ENCODE assay signal across 22 cellular contexts in genomic region chr16:68350951-68351350, GRCh38.
"Had no signal": no experiment of that assay in that cellular context is flagged by ENCODE, and none has a peak within 500 bp of the region (broad histone marks: within the 10 kb centered on the region; RNA-seq: fewer than 3 reads in every experiment).

No MANE protein-coding gene starts in this region.

- H3K9ac ChIP-seq: KMS-11 had no signal

- H3K27ac Mint-ChIP-seq: IgD-negative memory B cell; T-cell; T-helper 1 cell treated with Interleukin-12 subunit alpha and Interleukin-12 subunit beta and Interleukin-4 antibody, amounts not matched to agents 30 μg/mL and 1 μg/mL, for 36 hours had no signal

- H3K4me3 Mint-ChIP-seq: IgD-negative memory B cell; T-cell; T-helper 1 cell treated with Interleukin-12 subunit alpha and Interleukin-12 subunit beta and Interleukin-4 antibody, amounts not matched to agents 30 μg/mL and 1 μg/mL, for 36 hours had no signal

- H3K9me3 Mint-ChIP-seq: IgD-negative memory B cell; T-cell; T-helper 1 cell treated with Interleukin-12 subunit alpha and Interleukin-12 subunit beta and Interleukin-4 antibody, amounts not matched to agents 30 μg/mL and 1 μg/mL, for 36 hours had no signal

- H3K4me2 ChIP-seq: KMS-11 had no signal

- H3K27ac ChIP-seq: KMS-11, SJSA1, SK-N-MC had no signal

- DNase-seq: Kasumi-1, MM.1S, NCI-H1092 treated with DMSO at 0.1 percent for 48 hours, NCI-H1436, NCI-H187, NCI-H2029, NCI-H2081 treated with DMSO at 0.1 percent for 48 hours, NCI-H2171, NCI-H226, NCI-H446, NCI-H510A, NCI-H526, NCI-H774, RPMI8226, SHP77 treated with DMSO at 0.1 percent for 48 hours, T-cell had no signal

- H3K9me3 ChIP-seq: SJSA1 had no signal

- H3K4me3 ChIP-seq: K562, SJSA1, SK-N-MC had no signal

- H3K27me3 ChIP-seq: SJSA1 had no signal

- H3K4me1 ChIP-seq: SJSA1 had no signal

- H3K27me3 Mint-ChIP-seq: IgD-negative memory B cell, T-cell had no signal
